Comparison of ENCODE assay signal across 19 cellular contexts in the genomic region with DNA sequence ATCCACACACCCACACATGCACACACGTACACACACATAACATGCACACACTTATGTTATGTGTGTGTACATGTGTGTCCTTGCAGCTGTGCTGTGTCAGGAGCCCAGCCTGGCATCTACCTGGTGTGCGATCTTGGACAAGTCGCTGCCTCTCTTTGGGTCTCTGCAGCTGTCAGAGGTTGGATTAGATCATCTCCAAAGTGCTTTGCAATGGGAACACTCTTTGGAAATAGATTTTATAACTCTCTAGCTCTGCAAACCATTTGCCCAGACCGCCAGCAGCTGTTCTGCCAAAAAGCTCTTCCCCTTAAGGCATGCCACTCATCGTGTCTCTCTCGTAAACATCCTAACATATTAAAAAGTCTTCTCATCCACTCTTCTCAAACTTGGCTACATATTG. TPM values are rescaled to one million over a fixed set of nuclear protein-coding genes. Genes with fewer than 3 reads are reported as not detected.
"Had no signal": no experiment of that assay in that cellular context is flagged by ENCODE, and none has a peak within 500 bp of the region (broad histone marks: within the 10 kb centered on the region; RNA-seq: fewer than 3 reads in every experiment).

No MANE protein-coding gene starts in this region.

- H3K4me3 ChIP-seq: adrenal gland, coronary artery, gastroesophageal sphincter, pancreas, tibial nerve had no signal

- H3K27ac ChIP-seq: adrenal gland, coronary artery, gastroesophageal sphincter, pancreas, tibial nerve had no signal

- H3K36me3 ChIP-seq: adrenal gland, gastroesophageal sphincter, pancreas, tibial nerve had no signal

- ATAC-seq: gastroesophageal sphincter; left lobe of liver; naive thymus-derived CD4-positive, alpha-beta T cell; pancreas; T-cell had no signal

- DNase-seq: activated CD4-positive, alpha-beta T cell treated with anti-CD3 and anti-CD28 coated beads for 1 hour; activated CD4-positive, alpha-beta T cell treated with anti-CD3 and anti-CD28 coated beads, Interleukin-2, amount 50 U/mL, for 48 hours; adrenal gland; caudate nucleus; effector CD8-positive, alpha-beta T cell; naive thymus-derived CD4-positive, alpha-beta T cell; SK-N-SH; stimulated activated CD4-positive, alpha-beta T cell treated with anti-CD3 and anti-CD28 coated beads, Interleukin-4, amount 100 ng/mL, for 24 hours; stimulated activated naive CD4-positive, alpha-beta T cell; T-cell; T1000 had no signal

- H3K9ac ChIP-seq: SK-N-SH had no signal

- H3K9me2 ChIP-seq: SK-N-SH had no signal

- H3K4me1 ChIP-seq: adrenal gland, pancreas had no signal

- H3K4me2 ChIP-seq: SK-N-SH had no signal

- FAIRE-seq: endothelial cell of umbilical vein, islet of Langerhans, pancreas had no signal

- H3K9me3 ChIP-seq: adrenal gland, gastroesophageal sphincter, pancreas, SK-N-SH, tibial nerve had no signal

RNA-seq across cellular contexts. Expression of a gene that starts 4.7 kb away (rescaled TPM):
- total RNA-seq: endothelial cell of umbilical vein; lung microvascular endothelial cell; naive thymus-derived CD4-positive, alpha-beta T cell had no signal
- polyA plus RNA-seq: naive thymus-derived CD4-positive, alpha-beta T cell; SK-N-SH had no signal
